Comparison of ENCODE assay signal across 9 cellular contexts in the genomic region with DNA sequence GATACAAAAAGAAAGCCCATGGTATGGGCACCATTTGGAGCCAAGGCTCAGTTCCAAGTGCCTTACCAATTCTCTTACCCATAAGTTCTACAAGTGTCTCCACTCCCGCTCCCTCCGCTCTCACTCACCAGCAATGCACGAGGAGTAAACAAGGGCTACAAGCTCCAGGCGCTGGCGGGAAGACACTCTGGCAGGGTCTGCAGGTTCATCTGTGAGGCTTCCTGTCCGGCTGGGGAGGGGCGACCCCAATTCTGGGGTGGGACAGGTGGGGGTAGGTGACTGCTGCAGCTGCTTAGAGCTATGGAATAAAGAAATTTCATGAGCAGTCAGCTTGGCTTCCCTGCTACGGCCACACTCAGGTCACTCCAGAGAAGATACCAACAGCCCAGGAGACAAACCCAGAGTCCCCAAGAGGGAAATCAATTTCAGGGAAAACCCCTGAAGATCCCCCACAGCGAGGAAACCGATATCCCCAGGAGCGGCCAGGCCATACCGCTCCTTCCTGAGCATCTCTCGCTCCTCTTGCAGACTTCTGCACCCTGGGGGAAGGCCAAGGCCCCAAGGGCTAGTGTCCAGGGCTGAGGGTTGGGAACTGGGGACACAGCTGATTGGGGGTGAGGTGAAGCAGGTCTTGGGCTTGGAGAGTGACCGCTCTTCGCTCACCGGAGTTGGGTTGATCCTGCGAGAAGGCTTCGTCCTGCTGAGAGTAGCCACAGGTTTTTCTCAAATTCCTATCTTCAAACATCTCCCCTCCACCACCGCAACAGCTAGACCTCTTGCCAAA. TPM values are rescaled to one million over a fixed set of nuclear protein-coding genes. Genes with fewer than 3 reads are reported as not detected.
DNase-seq lines count a peak whose midpoint lies in the region; ATAC-seq, FAIRE-seq and TF ChIP-seq lines count a peak whose summit lies in the region.
"Had no signal": no experiment of that assay in that cellular context is flagged by ENCODE, and none has a peak within 500 bp of the region (broad histone marks: within the 10 kb centered on the region; RNA-seq: fewer than 3 reads in every experiment).

No MANE protein-coding gene starts in this region.

- RAD21 ChIA-PET in GM12878 (lab: Charles Lee; ENCODE audit: unreplicated experiment): interaction anchor here (1.5 kb wide), 1 partner anchor 191 kb away, joined by 6 read pairs; no protein-coding TSS in a partner anchor

- H3K27me3 ChIP-seq in GM12878 (replicated peaks in 1 of 2; ENCODE audit: control insufficient read depth in 2 of 2, insufficient read depth in 2 of 2, low read length in 1 of 2): no peaks in the 10 kb centered on the region
- no peaks in the 10 kb centered on the region for H3K27me3 ChIP-seq in lower lobe of right lung (ENCODE audit: low read depth)

- H3K4me2 ChIP-seq in GM12878 (ENCODE audit: control insufficient read depth, insufficient read depth): peak overlapping the region; percentile 86

- no peak for TF ChIP-seq EP300 in GM12878 (IDR thresholded peaks at IDR 0.05; ENCODE audit: borderline replicate concordance in 1 of 2, control insufficient read depth in 1 of 2, low read depth in 2 of 2, low read length in 2 of 2)

- ATAC-seq in GM12878: no peak
- ATAC-seq in lower lobe of right lung: no peak
- ATAC-seq in HG03039 (IDR thresholded peaks at IDR 0.05; ENCODE audit: unreplicated experiment): no peak
- ATAC-seq in GM18909 (IDR thresholded peaks at IDR 0.05; ENCODE audit: poor library complexity, unreplicated experiment): no peak

- DNase-seq in activated naive CD4-positive, alpha-beta T cell treated with anti-CD3 and anti-CD28 coated beads, Interleukin-2, amount 10 ng/mL, durations not matched to agents 7 days and 5 days: no peak
- DNase-seq in activated naive CD4-positive, alpha-beta T cell treated with anti-CD3 and anti-CD28 coated beads, Interleukin-2, amount 50 U/mL, for 16 hours: no peak
- DNase-seq in GM12878 (ENCODE audit: low read depth, low spot score) (no peak), lower lobe of right lung (no peak), type B pancreatic cell (ENCODE audit: extremely low spot score, unreplicated experiment) (peak; percentile 58), UCSD-AML1 (lab: John Stamatoyannopoulos, UW; ENCODE audit: unreplicated experiment) (no peak)

- TF ChIP-seq CTCF in GM12878 (IDR thresholded peaks at IDR 0.05 in 2 of 3, conservative IDR thresholded peaks at IDR 0.05 in 1 of 3; ENCODE audit: control insufficient read depth in 2 of 3, extremely low read depth in 1 of 3, insufficient read depth in 1 of 3, low read depth in 3 of 3, low read length in 3 of 3) (no peak), lower lobe of right lung (IDR thresholded peaks at IDR 0.05) (no peak), type B pancreatic cell (conservative IDR thresholded peaks at IDR 0.05) (no peak)

- H4K20me1 ChIP-seq in GM12878 (ENCODE audit: control insufficient read depth, insufficient read depth): no peaks in the 10 kb centered on the region

- no peak for TF ChIP-seq RAD21 in GM12878 (IDR thresholded peaks at IDR 0.05; ENCODE audit: insufficient read depth, low read depth, low read length)

- no peaks in the 10 kb centered on the region for H3K9me3 Mint-ChIP-seq in activated naive CD4-positive, alpha-beta T cell treated with anti-CD3 and anti-CD28 coated beads, Interleukin-2, amount 10 ng/mL, durations not matched to agents 7 days and 5 days
- H3K9me3 Mint-ChIP-seq in type B pancreatic cell: no peaks in the 10 kb centered on the region

- peak overlapping the region; percentile 74 for H3K4me3 Mint-ChIP-seq in activated naive CD4-positive, alpha-beta T cell treated with anti-CD3 and anti-CD28 coated beads, Interleukin-2, amount 10 ng/mL, durations not matched to agents 7 days and 5 days
- peak overlapping the region; percentile 87 for H3K4me3 Mint-ChIP-seq in type B pancreatic cell

- H3K4me1 ChIP-seq in GM12878 (ENCODE audit: control insufficient read depth, insufficient read depth, low read length) (peaks cover 18% of the 10 kb centered on the region), lower lobe of right lung (peaks cover 17% of the 10 kb centered on the region)

- H3K9me3 ChIP-seq in GM12878 (replicated peaks; ENCODE audit: control insufficient read depth, insufficient read depth, low read length) (no peaks in the 10 kb centered on the region), lower lobe of right lung (no peaks in the 10 kb centered on the region)
- H3K9me3 ChIP-seq: mucosa of descending colon had no signal

- TF ChIP-seq POLR2A in GM12878 (IDR thresholded peaks at IDR 0.05; ENCODE audit: low read depth, low read length): no peak

- no peaks in the 10 kb centered on the region for H3K27me3 Mint-ChIP-seq in activated naive CD4-positive, alpha-beta T cell treated with anti-CD3 and anti-CD28 coated beads, Interleukin-2, amount 10 ng/mL, durations not matched to agents 7 days and 5 days
- no peaks in the 10 kb centered on the region for H3K27me3 Mint-ChIP-seq in type B pancreatic cell

- H3K79me2 ChIP-seq in GM12878 (ENCODE audit: control insufficient read depth, insufficient read depth, low read length): peaks cover 6% of the 10 kb centered on the region

- H3K4me3 ChIP-seq in GM12878 (peak overlapping the region; percentile 88), lower lobe of right lung (peak overlapping the region; percentile 96)

- CTCF ChIA-PET in activated naive CD4-positive, alpha-beta T cell treated with anti-CD3 and anti-CD28 coated beads, Interleukin-2, amount 10 ng/mL, durations not matched to agents 7 days and 5 days (lab: Charles Lee): interaction anchor here (1.0 to 1.4 kb wide), 2 partner anchors 30 to 190 kb away, joined by 4 read pairs; no protein-coding TSS in a partner anchor
- CTCF ChIA-PET in GM12878 (lab: Yijun Ruan, JAX): interaction anchor here (1.1 to 6.2 kb wide), 4 partner anchors 30 to 191 kb away, joined by 3 to 26 read pairs (median 4); no protein-coding TSS in a partner anchor

- H3K27ac Mint-ChIP-seq in activated naive CD4-positive, alpha-beta T cell treated with anti-CD3 and anti-CD28 coated beads, Interleukin-2, amount 10 ng/mL, durations not matched to agents 7 days and 5 days: peak overlapping the region; percentile 45
- H3K27ac Mint-ChIP-seq in type B pancreatic cell: no peak overlapping the region

- 62% methylated on average over 19 of the region's 19 CpGs for WGBS in GM12878 (ENCODE audit: insufficient coverage, insufficient replicate concordance, low lambda C conversion rate, missing lambda C conversion rate)

- SMC1A ChIA-PET in GM12878 (lab: Charles Lee; ENCODE audit: uncharacterized antibody, unreplicated experiment): interaction anchor here (0.6 to 0.9 kb wide), 3 partner anchors 47 to 449 kb away, joined by 3 to 5 read pairs (median 4); no protein-coding TSS in a partner anchor

- BruUV-seq in GM12878 (replicated peaks; lab: Mats Ljungman, UMichigan): TSS peak; percentile 61

- H3K36me3 ChIP-seq in GM12878 (ENCODE audit: control insufficient read depth in 2 of 2, insufficient read depth in 2 of 2, low read length in 1 of 2) (peaks cover 8 to 11% of the 10 kb centered on the region in 2 experiments; a peak in 3 of 4 replicates), lower lobe of right lung (peaks cover 47% of the 10 kb centered on the region)

- intact Hi-C loops in GM12878 (cut with micrococcal nuclease; ENCODE audit: unreplicated experiment) (loop anchor here (10.0 kb wide), 1 partner anchor 189 kb away; a partner anchor contains a TSS), lower lobe of right lung (cut with DNase I) (no loop called here)

- in situ Hi-C loops in GM12878 (cut with MboI): no loop called here

- peaks cover 27% of the 10 kb centered on the region for H3K36me3 Mint-ChIP-seq in activated naive CD4-positive, alpha-beta T cell treated with anti-CD3 and anti-CD28 coated beads, Interleukin-2, amount 10 ng/mL, durations not matched to agents 7 days and 5 days
- H3K36me3 Mint-ChIP-seq in type B pancreatic cell: peaks cover 11% of the 10 kb centered on the region

- no peak overlapping the region for H3K27ac ChIP-seq in GM12878 (ENCODE audit: control insufficient read depth, insufficient read depth)
- peak overlapping the region; percentile 89 for H3K27ac ChIP-seq in lower lobe of right lung

- H2AFZ ChIP-seq in GM12878 (ENCODE audit: control insufficient read depth, low read depth, low read length): no peak overlapping the region

- POLR2A ChIA-PET in GM12878 (lab: Charles Lee): interaction anchor here (0.5 to 0.6 kb wide), 2 partner anchors 9 to 189 kb away, joined by 3 to 7 read pairs; no protein-coding TSS in a partner anchor

- no peak for FAIRE-seq in GM12878 (lab: Jason Lieb, UNC)

- peak overlapping the region; percentile 77 for H3K9ac ChIP-seq in GM12878 (ENCODE audit: control insufficient read depth, insufficient read depth, low read length)

- H3K4me1 Mint-ChIP-seq in activated naive CD4-positive, alpha-beta T cell treated with anti-CD3 and anti-CD28 coated beads, Interleukin-2, amount 10 ng/mL, durations not matched to agents 7 days and 5 days: peaks cover 20% of the 10 kb centered on the region
- peaks cover 14% of the 10 kb centered on the region for H3K4me1 Mint-ChIP-seq in type B pancreatic cell (ENCODE audit: unreplicated experiment)

TF ChIP-seq in GM12878, 131 proteins besides CTCF, POLR2A, EP300 and RAD21 (continues in another document):
- TF ChIP-seq ZNF24 (IDR thresholded peaks at IDR 0.05) (no peak), ETV6 (conservative IDR thresholded peaks at IDR 0.05 in 1 of 2, IDR thresholded peaks at IDR 0.05 in 1 of 2; ENCODE audit: borderline replicate concordance in 1 of 2, low read depth in 1 of 2) (no peak), SREBF1 (IDR thresholded peaks at IDR 0.05; ENCODE audit: low read length) (no peak), HCFC1 (IDR thresholded peaks at IDR 0.05; ENCODE audit: low read length) (no peak)

RNA-seq across cellular contexts. Expression of a gene that starts 1.4 kb away (rescaled TPM):
- 22.2 and 27.4 TPM in 2 replicates for total RNA-seq in GM12878 (2013; cell fraction: nucleolus; rRNA removed)
- total RNA-seq in GM12878 (2014; rRNA removed) (7.3 and 9.1 TPM in 2 replicates), GM12878 (2014; rRNA removed; fragmentation: Illumina TruSeq; extraction: Trizol) (3.9 and 5.6 TPM in 2 replicates), GM12878 (2021) (11.2 and 14.2 TPM in 2 replicates), lower lobe of right lung (11.3 TPM), type B pancreatic cell (ENCODE audit: low replicate concordance) (25.8 and 37.2 TPM in 2 replicates)
- 3.6 TPM for polyA plus RNA-seq in GM12878 (2011; ENCODE audit: low read depth)
- polyA plus RNA-seq in GM12878 (2011; rRNA removed) (5.4 and 6.3 TPM in 2 replicates), GM12878 (2014; fragmentation: Illumina TruSeq; extraction: Trizol) (2.5 and 4.2 TPM in 2 replicates), GM12878 (2014; fragmentation: Nextera tagmentation; extraction: Ambion mirVana) (1 to 10 TPM in 1 of 2 experiments, under 1 TPM in 1; 0.56 to 1.6 TPM), GM12878 (2014; rRNA removed) (8.3 and 9.3 TPM in 2 replicates), GM12878 (2016; fragmentation: Nextera tagmentation; extraction: Ambion mirVana) (1 to 10 TPM; 7.2 to 8.7 TPM)
- 6.5 and 8.5 TPM in 2 replicates for polyA plus RNA-seq in GM12878 (2011; cell fraction: cytosol; rRNA removed)
- polyA plus RNA-seq in GM12878 (2011; cell fraction: nucleus; rRNA removed): 20.1 and 28.7 TPM in 2 replicates
- 6.9 and 7.1 TPM in 2 replicates for polyA plus RNA-seq in GM12878 (2012)
- polyA minus RNA-seq in GM12878 (2011; rRNA and poly(A)+ RNA removed): 5.5 and 7.4 TPM in 2 replicates
- polyA minus RNA-seq in GM12878 (2011; cell fraction: cytosol; rRNA and poly(A)+ RNA removed): 2.8 and 3.5 TPM in 2 replicates
- 9.1 and 16.0 TPM in 2 replicates for polyA minus RNA-seq in GM12878 (2011; cell fraction: nucleus; rRNA and poly(A)+ RNA removed)
